In the genomic region with DNA sequence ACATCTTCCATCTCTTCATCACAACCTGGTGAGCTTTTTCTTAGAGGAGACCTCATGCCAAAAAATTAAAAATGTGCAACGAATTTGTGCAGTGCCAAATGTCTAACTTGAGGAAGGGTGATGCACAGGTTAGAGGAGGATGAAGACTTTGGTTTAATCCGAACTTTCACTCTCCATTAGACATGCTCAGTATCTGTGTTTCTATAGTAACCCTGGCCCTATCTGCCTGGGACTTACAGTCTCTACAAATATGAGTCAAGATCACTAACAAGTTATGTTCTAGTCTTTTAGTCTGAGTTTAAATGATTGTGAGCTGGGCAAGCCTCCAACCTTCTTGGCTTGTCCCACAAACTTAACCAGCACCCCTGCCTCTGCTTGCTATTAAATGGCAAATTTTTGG, we compare ENCODE assay signal across 23 cellular contexts.
DNase-seq lines count a peak whose midpoint lies in the region; ATAC-seq, FAIRE-seq and TF ChIP-seq lines count a peak whose summit lies in the region.
"Had no signal": no experiment of that assay in that cellular context is flagged by ENCODE, and none has a peak within 500 bp of the region (broad histone marks: within the 10 kb centered on the region; RNA-seq: fewer than 3 reads in every experiment).

No MANE protein-coding gene starts in this region.

- TF ChIP-seq EP300 in GM12878 (IDR thresholded peaks at IDR 0.05; ENCODE audit: borderline replicate concordance in 1 of 2, control insufficient read depth in 1 of 2, low read depth in 2 of 2, low read length in 2 of 2): no peak

- H3K9me3 ChIP-seq in GM12878 (replicated peaks; ENCODE audit: control insufficient read depth, insufficient read depth, low read length) (no peaks in the 10 kb centered on the region), colonic mucosa (no peaks in the 10 kb centered on the region), BE2C (no peaks in the 10 kb centered on the region)
- H3K9me3 ChIP-seq: BLaER1 treated with 17β-estradiol and CSF1 and Interleukin-3, amounts not matched to agents 10 nM and 100 nM; HAP-1 had no signal

- no peak overlapping the region for H3K4me2 ChIP-seq in GM12878 (ENCODE audit: control insufficient read depth, insufficient read depth)
- H3K4me2 ChIP-seq: BLaER1 treated with 17β-estradiol and CSF1 and Interleukin-3, amounts not matched to agents 10 nM and 100 nM had no signal

- H3K4me1 Mint-ChIP-seq in activated T-helper 2 cell treated with anti-CD3 and anti-CD28 coated beads, Interferon-gamma antibody, Interleukin-2, Interleukin-4, amounts not matched to agents 10 μg/mL and 5 μg/mL and 100 μg/mL, durations not matched to agents 14 hours and 24 hours and 36 hours (ENCODE audit: low read depth): no peaks in the 10 kb centered on the region
- H3K4me1 Mint-ChIP-seq: B cell; CD14-positive monocyte; CD8-positive, alpha-beta memory T cell had no signal

- no peak for FAIRE-seq in GM12878 (lab: Jason Lieb, UNC)
- FAIRE-seq: A204.1, D721Med, GM12891, GM18507, H54 had no signal

- CTCF ChIA-PET in GM12878 (lab: Yijun Ruan, JAX): interaction anchor here (0.6 to 1.7 kb wide), 3 partner anchors 13 to 24 kb away, joined by 3 to 4 read pairs (median 4); no protein-coding TSS in a partner anchor

- H3K4me1 ChIP-seq in GM12878 (ENCODE audit: control insufficient read depth, insufficient read depth, low read length): no peaks in the 10 kb centered on the region
- no peaks in the 10 kb centered on the region for H3K4me1 ChIP-seq in colonic mucosa
- H3K4me1 ChIP-seq in BE2C: no peaks in the 10 kb centered on the region
- H3K4me1 ChIP-seq: BLaER1 treated with 17β-estradiol and CSF1 and Interleukin-3, amounts not matched to agents 10 nM and 100 nM; HAP-1 had no signal

- POLR2A ChIA-PET in GM12878 (lab: Charles Lee): interaction anchor here (0.7 kb wide), 3 partner anchors 11 to 41 kb away, joined by 4 to 6 read pairs (median 6); no protein-coding TSS in a partner anchor

- no peak overlapping the region for H3K9ac ChIP-seq in GM12878 (ENCODE audit: control insufficient read depth, insufficient read depth, low read length)
- H3K9ac ChIP-seq in colonic mucosa (ENCODE audit: low read depth in 2 of 2, low read length in 2 of 2): no peak overlapping the region
- H3K9ac ChIP-seq: BLaER1 treated with 17β-estradiol and CSF1 and Interleukin-3, amounts not matched to agents 10 nM and 100 nM had no signal

- H3K27me3 ChIP-seq in GM12878 (replicated peaks in 1 of 2; ENCODE audit: control insufficient read depth in 2 of 2, insufficient read depth in 2 of 2, low read length in 1 of 2): no peaks in the 10 kb centered on the region; a peak in 1 of 4 replicates
- no peaks in the 10 kb centered on the region for H3K27me3 ChIP-seq in colonic mucosa
- no peaks in the 10 kb centered on the region for H3K27me3 ChIP-seq in BE2C
- H3K27me3 ChIP-seq: BLaER1 treated with 17β-estradiol and CSF1 and Interleukin-3, amounts not matched to agents 10 nM and 100 nM had no signal

- H3K27ac ChIP-seq in GM12878 (ENCODE audit: control insufficient read depth, insufficient read depth) (no peak overlapping the region), colonic mucosa (no peak overlapping the region)
- H3K27ac ChIP-seq: BLaER1 treated with 17β-estradiol and CSF1 and Interleukin-3, amounts not matched to agents 10 nM and 100 nM had no signal

- DNase-seq in M059J (ENCODE audit: low read depth): peak; percentile 5
- no peak for DNase-seq in GM12878 (ENCODE audit: low read depth, low spot score)
- DNase-seq in fibroblast of villous mesenchyme (ENCODE audit: low read depth): peak; percentile 17
- no peak for DNase-seq in colonic mucosa
- DNase-seq in BE2C: no peak
- DNase-seq in activated T-helper 2 cell treated with anti-CD3 and anti-CD28 coated beads, Interferon-gamma antibody, Interleukin-2, Interleukin-4, amounts not matched to agents 10 μg/mL and 5 μg/mL and 100 μg/mL, durations not matched to agents 14 hours and 24 hours and 36 hours (ENCODE audit: low spot score): no peak
- DNase-seq: CD4-positive, alpha-beta T cell; CD8-positive, alpha-beta memory T cell; DMS 273 treated with DMSO at 0.1 percent for 48 hours; DMS79; EL; GDM1; GOT3; HFFc6 had no signal

- TF ChIP-seq CTCF in GM12878 (IDR thresholded peaks at IDR 0.05 in 2 of 3, conservative IDR thresholded peaks at IDR 0.05 in 1 of 3; ENCODE audit: control insufficient read depth in 2 of 3, extremely low read depth in 1 of 3, insufficient read depth in 1 of 3, low read depth in 3 of 3, low read length in 3 of 3) (no peak), fibroblast of villous mesenchyme (IDR thresholded peaks at IDR 0.05; ENCODE audit: insufficient read depth, low read depth, low read length) (no peak), colonic mucosa (IDR thresholded peaks at IDR 0.05) (no peak), BE2C (IDR thresholded peaks at IDR 0.05; ENCODE audit: low read depth, low read length) (no peak)

- H2AFZ ChIP-seq in GM12878 (ENCODE audit: control insufficient read depth, low read depth, low read length): no peak overlapping the region

- peaks cover 5% of the 10 kb centered on the region for H3K9me3 Mint-ChIP-seq in activated T-helper 2 cell treated with anti-CD3 and anti-CD28 coated beads, Interferon-gamma antibody, Interleukin-2, Interleukin-4, amounts not matched to agents 10 μg/mL and 5 μg/mL and 100 μg/mL, durations not matched to agents 14 hours and 24 hours and 36 hours

- H3K27me3 Mint-ChIP-seq in activated T-helper 2 cell treated with anti-CD3 and anti-CD28 coated beads, Interferon-gamma antibody, Interleukin-2, Interleukin-4, amounts not matched to agents 10 μg/mL and 5 μg/mL and 100 μg/mL, durations not matched to agents 14 hours and 24 hours and 36 hours (ENCODE audit: low read depth): no peaks in the 10 kb centered on the region
- H3K27me3 Mint-ChIP-seq: B cell; CD4-positive, alpha-beta T cell; CD8-positive, alpha-beta memory T cell had no signal

- H3K36me3 ChIP-seq in GM12878 (ENCODE audit: control insufficient read depth in 2 of 2, insufficient read depth in 2 of 2, low read length in 1 of 2): no peaks in the 10 kb centered on the region
- no peaks in the 10 kb centered on the region for H3K36me3 ChIP-seq in colonic mucosa
- H3K36me3 ChIP-seq in BE2C: no peaks in the 10 kb centered on the region
- H3K36me3 ChIP-seq: BLaER1 treated with 17β-estradiol and CSF1 and Interleukin-3, amounts not matched to agents 10 nM and 100 nM; HAP-1 had no signal

- 5% methylated on average over 2 of the region's 2 CpGs for WGBS in GM12878 (ENCODE audit: insufficient coverage, insufficient replicate concordance, low lambda C conversion rate, missing lambda C conversion rate)

- no peak overlapping the region for H3K4me3 Mint-ChIP-seq in activated T-helper 2 cell treated with anti-CD3 and anti-CD28 coated beads, Interferon-gamma antibody, Interleukin-2, Interleukin-4, amounts not matched to agents 10 μg/mL and 5 μg/mL and 100 μg/mL, durations not matched to agents 14 hours and 24 hours and 36 hours (ENCODE audit: low read depth)
- H3K4me3 Mint-ChIP-seq: B cell; CD14-positive monocyte; CD4-positive, alpha-beta T cell; CD8-positive, alpha-beta memory T cell; HFFc6 had no signal

- SMC1A ChIA-PET in GM12878 (lab: Charles Lee; ENCODE audit: uncharacterized antibody, unreplicated experiment): interaction anchor here (1.2 to 1.6 kb wide), 2 partner anchors 8 to 17 kb away, joined by 3 to 5 read pairs; no protein-coding TSS in a partner anchor

- BruUV-seq in GM12878 (replicated peaks; lab: Mats Ljungman, UMichigan): no TSS peak

- peak; percentile 81 for ATAC-seq in GM12878

- no peaks in the 10 kb centered on the region for H3K36me3 Mint-ChIP-seq in activated T-helper 2 cell treated with anti-CD3 and anti-CD28 coated beads, Interferon-gamma antibody, Interleukin-2, Interleukin-4, amounts not matched to agents 10 μg/mL and 5 μg/mL and 100 μg/mL, durations not matched to agents 14 hours and 24 hours and 36 hours (ENCODE audit: low read depth)
- H3K36me3 Mint-ChIP-seq: CD14-positive monocyte; CD8-positive, alpha-beta memory T cell had no signal

- H3K4me3 ChIP-seq in GM12878 (no peak overlapping the region), fibroblast of villous mesenchyme (ENCODE audit: low read depth, low read length) (no peak overlapping the region), colonic mucosa (no peak overlapping the region), BE2C (ENCODE audit: low read depth, low read length) (no peak overlapping the region)
- H3K4me3 ChIP-seq: BLaER1 treated with 17β-estradiol and CSF1 and Interleukin-3, amounts not matched to agents 10 nM and 100 nM; HAP-1 had no signal

- no peak for TF ChIP-seq POLR2A in GM12878 (IDR thresholded peaks at IDR 0.05; ENCODE audit: low read depth, low read length)

- H4K20me1 ChIP-seq in GM12878 (ENCODE audit: control insufficient read depth, insufficient read depth): no peaks in the 10 kb centered on the region
- H4K20me1 ChIP-seq: BLaER1 treated with 17β-estradiol and CSF1 and Interleukin-3, amounts not matched to agents 10 nM and 100 nM had no signal

- intact Hi-C loops in GM12878 (cut with micrococcal nuclease; ENCODE audit: unreplicated experiment) (no loop called here), colonic mucosa (cut with DNase I) (no loop called here)
- intact Hi-C loops in activated T-helper 2 cell treated with anti-CD3 and anti-CD28 coated beads, Interferon-gamma antibody, Interleukin-2, Interleukin-4, amounts not matched to agents 10 μg/mL and 5 μg/mL and 100 μg/mL, durations not matched to agents 14 hours and 24 hours and 36 hours (cut with micrococcal nuclease): no loop called here

- RAD21 ChIA-PET in GM12878 (lab: Charles Lee; ENCODE audit: unreplicated experiment): no interaction called here

- no peaks in the 10 kb centered on the region for H3K79me2 ChIP-seq in GM12878 (ENCODE audit: control insufficient read depth, insufficient read depth, low read length)

- H3K27ac Mint-ChIP-seq in activated T-helper 2 cell treated with anti-CD3 and anti-CD28 coated beads, Interferon-gamma antibody, Interleukin-2, Interleukin-4, amounts not matched to agents 10 μg/mL and 5 μg/mL and 100 μg/mL, durations not matched to agents 14 hours and 24 hours and 36 hours: no peak overlapping the region
- H3K27ac Mint-ChIP-seq: B cell; CD14-positive monocyte; CD4-positive, alpha-beta T cell; CD8-positive, alpha-beta memory T cell; HFFc6 had no signal

- in situ Hi-C loops in GM12878 (cut with MboI): no loop called here

- no peak for TF ChIP-seq RAD21 in GM12878 (IDR thresholded peaks at IDR 0.05; ENCODE audit: insufficient read depth, low read depth, low read length)

TF ChIP-seq in GM12878, 131 proteins besides CTCF, POLR2A, EP300 and RAD21 (continues in another document):
- TF ChIP-seq IRF4 (IDR thresholded peaks at IDR 0.05; ENCODE audit: low read depth, low read length) (no peak), SUPT20H (IDR thresholded peaks at IDR 0.05; ENCODE audit: borderline replicate concordance, control insufficient read depth, low read depth, low read length) (no peak), KDM1A (IDR thresholded peaks at IDR 0.05; ENCODE audit: borderline replicate concordance) (no peak), ATF7 (IDR thresholded peaks at IDR 0.05; ENCODE audit: low read depth) (no peak), NR2C2 (IDR thresholded peaks at IDR 0.05; ENCODE audit: borderline replicate concordance, control insufficient read depth, insufficient read length, low read depth) (no peak), LARP7 (IDR thresholded peaks at IDR 0.05) (no peak), SMAD5 (IDR thresholded peaks at IDR 0.05; ENCODE audit: low read depth) (no peak), YY1 (IDR thresholded peaks at IDR 0.05; ENCODE audit: low read depth, low read length) (no peak)

Comparison
In these comparisons a context has a peak if more than half of its experiments do, and no peak if none do; other contexts are left out.
1. DNase-seq: peak in M059J (single experiment) and fibroblast of villous mesenchyme (single experiment); none in GM12878 (single experiment), colonic mucosa (single experiment), BE2C (single experiment) and activated T-helper 2 cell treated with anti-CD3 and anti-CD28 coated beads, Interferon-gamma antibody, Interleukin-2, Interleukin-4, amounts not matched to agents 10 μg/mL and 5 μg/mL and 100 μg/mL, durations not matched to agents 14 hours and 24 hours and 36 hours (single experiment).